Comparison of ENCODE assay signal across 9 cellular contexts in the genomic region with DNA sequence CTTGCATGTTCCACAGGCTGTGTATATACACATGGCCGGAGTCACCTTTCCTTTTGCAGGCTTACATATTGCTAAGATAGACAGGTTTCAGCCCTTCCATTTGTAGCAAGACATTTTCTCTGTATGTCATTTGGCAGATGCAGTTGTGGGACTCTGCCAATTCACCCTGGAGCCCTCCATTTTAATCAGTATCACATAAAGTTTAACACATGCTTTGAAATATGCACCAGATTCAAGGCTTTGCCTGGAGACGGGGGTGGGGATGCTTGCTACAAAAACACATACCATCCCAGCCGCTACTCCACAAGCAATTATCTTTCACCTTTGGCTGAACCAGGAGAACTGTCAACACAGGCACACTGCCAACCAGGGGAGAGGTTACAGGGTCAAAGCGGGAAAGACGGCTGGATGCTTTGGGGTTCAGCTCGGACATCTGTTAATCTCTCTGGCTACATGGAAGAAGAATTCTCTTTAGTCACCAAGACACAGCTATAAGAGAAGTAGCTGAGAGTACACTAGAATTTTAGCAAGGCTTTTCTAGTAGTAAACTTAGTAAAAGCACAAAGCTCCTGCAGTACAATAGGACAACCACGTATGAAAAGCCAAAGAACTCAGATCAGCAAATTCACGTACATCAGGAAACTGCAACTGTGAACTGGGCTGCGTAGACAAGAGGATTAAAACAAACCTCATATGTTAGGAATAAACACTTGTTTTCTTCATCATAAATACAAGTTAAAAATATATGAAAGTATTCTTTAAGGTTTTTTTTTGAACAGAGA.
DNase-seq lines count a peak whose midpoint lies in the region; ATAC-seq and TF ChIP-seq lines count a peak whose summit lies in the region.
"Had no signal": no experiment of that assay in that cellular context is flagged by ENCODE, and none has a peak within 500 bp of the region (broad histone marks: within the 10 kb centered on the region; RNA-seq: fewer than 3 reads in every experiment).

No MANE protein-coding gene starts in this region.

- peak overlapping the region in 2 of 4 donors; percentile 29 to 41 for H3K27ac ChIP-seq in gastroesophageal sphincter

- no peaks in the 10 kb centered on the region for H3K36me3 ChIP-seq in gastroesophageal sphincter

- H3K4me3 ChIP-seq in gastroesophageal sphincter: no peak overlapping the region

- 18 to 19% methylated on average over 7 to 9 of the region's 9 CpGs for WGBS in gastroesophageal sphincter (ENCODE audit: low coverage in 1 of 2), 2 donors

- no peaks in the 10 kb centered on the region for H3K9me3 ChIP-seq in gastroesophageal sphincter

- ATAC-seq in gastroesophageal sphincter (peak; percentile 43), HG03280 (IDR thresholded peaks at IDR 0.05; ENCODE audit: unreplicated experiment) (no peak), GM18519 (IDR thresholded peaks at IDR 0.05; ENCODE audit: low FRiP score, unreplicated experiment) (no peak)

- TF ChIP-seq POLR2A in gastroesophageal sphincter (IDR thresholded peaks at IDR 0.05): no peak

- no peaks in the 10 kb centered on the region for H3K27me3 ChIP-seq in gastroesophageal sphincter

- TF ChIP-seq CTCF in gastroesophageal sphincter (IDR thresholded peaks at IDR 0.05): no peak

- in situ Hi-C loops in G401 (cut with HindIII; ENCODE audit: low sequenced_read_pairs): no loop called here

- DNase-seq in G401 (ENCODE audit: low spot score) (peak; percentile 57), NCI-H774 (lab: John Stamatoyannopoulos, UW) (peak; percentile 11), pulmonary artery endothelial cell (ENCODE audit: low read depth, low spot score) (peak; percentile 13), hepatic stellate cell (ENCODE audit: low spot score) (no peak), T-helper 9 cell (no peak)
- DNase-seq: SW 1271 had no signal

- H3K4me1 ChIP-seq in gastroesophageal sphincter: peaks cover 8 to 25% (median 12%) of the 10 kb centered on the region in 3 donors

- TF ChIP-seq EP300 in gastroesophageal sphincter (IDR thresholded peaks at IDR 0.05): no peak

Comparison
In these comparisons a context has a peak if more than half of its experiments do, and no peak if none do; other contexts are left out.
1. DNase-seq: peak in G401 (single experiment), NCI-H774 (single experiment) and pulmonary artery endothelial cell (single experiment); none in hepatic stellate cell (single experiment) and T-helper 9 cell (single experiment).